Comparison of ENCODE assay signal across 8 cellular contexts in genomic region chr11:46618789-46619188, GRCh38. TPM values are rescaled to one million over a fixed set of nuclear protein-coding genes. Genes with fewer than 3 reads are reported as not detected.
DNase-seq lines count a peak whose midpoint lies in the region; ATAC-seq and TF ChIP-seq lines count a peak whose summit lies in the region.

No MANE protein-coding gene starts in this region.

- H3K9ac ChIP-seq in OCI-LY1 (ENCODE audit: low read length): peak overlapping the region; percentile 89

- no peaks in the 10 kb centered on the region for H3K9me3 ChIP-seq in OCI-LY1 (ENCODE audit: low read length)
- no peaks in the 10 kb centered on the region for H3K9me3 ChIP-seq in ovary

- TF ChIP-seq CTCF in GM12865 (IDR thresholded peaks at IDR 0.05; ENCODE audit: insufficient read depth, low read depth, low read length, missing control alignments): no peak
- no peak for TF ChIP-seq CTCF in OCI-LY1 (IDR thresholded peaks at IDR 0.05; ENCODE audit: low read length)
- no peak for TF ChIP-seq CTCF in ovary (IDR thresholded peaks at IDR 0.05)

- TF ChIP-seq POLR2A in ovary (IDR thresholded peaks at IDR 0.05): no peak

- no peak overlapping the region for H3K27ac Mint-ChIP-seq in dendritic cell treated with granulocyte-macrophage colony-stimulating factor and Interleukin-4, amounts not matched to agents 40 ng/mL and 50 ng/mL, for 4 days

- peaks cover 16% of the 10 kb centered on the region for H3K79me2 ChIP-seq in OCI-LY1 (ENCODE audit: insufficient read depth, low read length)

- ATAC-seq in GM19351 (IDR thresholded peaks at IDR 0.05; ENCODE audit: unreplicated experiment): no peak

- no peaks in the 10 kb centered on the region for H3K9me3 Mint-ChIP-seq in dendritic cell treated with granulocyte-macrophage colony-stimulating factor and Interleukin-4, amounts not matched to agents 40 ng/mL and 50 ng/mL, for 4 days

- H3K36me3 ChIP-seq in OCI-LY1 (ENCODE audit: insufficient read depth, low read length) (peaks cover 16% of the 10 kb centered on the region; the same call in 1 of the 2 replicates), ovary (no peaks in the 10 kb centered on the region)

- peak overlapping the region; percentile 99 for H3K4me2 ChIP-seq in OCI-LY1 (ENCODE audit: low read length)

- H3K27me3 ChIP-seq in OCI-LY1 (ENCODE audit: insufficient read depth, low read length): no peaks in the 10 kb centered on the region
- H3K27me3 ChIP-seq in ovary: no peaks in the 10 kb centered on the region

- H2AFZ ChIP-seq in OCI-LY1 (ENCODE audit: low read length): no peak overlapping the region

- 24 to 37% (median 29%) methylated on average over 5 of the region's 5 CpGs for WGBS in ovary, 3 donors

- no peaks in the 10 kb centered on the region for H3K27me3 Mint-ChIP-seq in dendritic cell treated with granulocyte-macrophage colony-stimulating factor and Interleukin-4, amounts not matched to agents 40 ng/mL and 50 ng/mL, for 4 days

- no peak for TF ChIP-seq EP300 in ovary (IDR thresholded peaks at IDR 0.05)

- H4K20me1 ChIP-seq in OCI-LY1 (ENCODE audit: insufficient read depth, low read length): no peaks in the 10 kb centered on the region

- DNase-seq in GM12865 (ENCODE audit: low read depth) (no peak), ovary (no peak), NCI-H2171 (lab: John Stamatoyannopoulos, UW) (no peak), islet precursor cell (no peak)
- DNase-seq in activated effector memory CD4-positive, alpha-beta T cell treated with anti-CD3 and anti-CD28 coated beads, Interleukin-2, amount 50 U/mL, for 16 hours: no peak

- no peaks in the 10 kb centered on the region for H3K9me2 ChIP-seq in OCI-LY1 (ENCODE audit: low read depth, low read length)

- intact Hi-C loops in dendritic cell treated with granulocyte-macrophage colony-stimulating factor and Interleukin-4, amounts not matched to agents 40 ng/mL and 50 ng/mL, for 4 days (cut with micrococcal nuclease): no loop called here
- intact Hi-C loops in ovary (cut with DNase I): loop anchor here (5.0 to 10.0 kb wide), 3 partner anchors 224 to 234 kb away; partner anchors contain the start of genes MDK (in 2 of the 4) and CHRM4 (in 1 of the 4)

- peaks cover 54% of the 10 kb centered on the region for H3K36me3 Mint-ChIP-seq in dendritic cell treated with granulocyte-macrophage colony-stimulating factor and Interleukin-4, amounts not matched to agents 40 ng/mL and 50 ng/mL, for 4 days (ENCODE audit: low read depth)

- peaks cover 33% of the 10 kb centered on the region for H3K4me1 Mint-ChIP-seq in dendritic cell treated with granulocyte-macrophage colony-stimulating factor and Interleukin-4, amounts not matched to agents 40 ng/mL and 50 ng/mL, for 4 days (ENCODE audit: low read depth)

- H3K27ac ChIP-seq in OCI-LY1 (ENCODE audit: low read depth, low read length, poor library complexity, severe bottlenecking): no peak overlapping the region
- H3K27ac ChIP-seq in ovary: no peak overlapping the region

- peak overlapping the region; percentile 93 for H3K4me3 ChIP-seq in GM12865 (ENCODE audit: low read depth, low read length)
- peak overlapping the region; percentile 93 for H3K4me3 ChIP-seq in OCI-LY1 (ENCODE audit: low read depth, low read length, poor library complexity, severe bottlenecking)
- H3K4me3 ChIP-seq in ovary: peak overlapping the region; percentile 99

- no peaks in the 10 kb centered on the region for H3F3A ChIP-seq in OCI-LY1 (ENCODE audit: insufficient read depth, low read length)

- peaks cover 38% of the 10 kb centered on the region for H3K4me1 ChIP-seq in OCI-LY1 (ENCODE audit: insufficient read depth, low read length, severe bottlenecking)
- peaks cover 1% of the 10 kb centered on the region for H3K4me1 ChIP-seq in ovary (ENCODE audit: insufficient read depth)

- peak overlapping the region; percentile 89 for H3K4me3 Mint-ChIP-seq in dendritic cell treated with granulocyte-macrophage colony-stimulating factor and Interleukin-4, amounts not matched to agents 40 ng/mL and 50 ng/mL, for 4 days

RNA-seq across cellular contexts. Expression of gene ATG13, which starts 1.4 kb away (rescaled TPM):
- total RNA-seq in ovary: 10 to 100 TPM; 41.8 to 60.1 (median 54.5) TPM
- polyA plus RNA-seq in ovary: 100 to 1,000 TPM in 1 of 2 donors, 10 to 100 TPM in 1; 37.2 to 119 TPM

RNA-seq across cellular contexts. Expression of gene HARBI1, which starts 1.8 kb away (rescaled TPM):
- total RNA-seq in ovary: 1 to 10 TPM; 1.4 to 4.9 (median 3.2) TPM
- polyA plus RNA-seq in ovary: 1 to 10 TPM; 1.3 to 2.2 TPM

RNA-seq across cellular contexts. Expression of gene AMBRA1, which starts 25.0 kb away (rescaled TPM):
- 10 to 100 TPM; 22.3 to 38.1 (median 34.4) TPM for total RNA-seq in ovary
- polyA plus RNA-seq in ovary: 10 to 100 TPM; 18.7 to 22.0 TPM
